In genomic region chr7:105531797-105532671, GRCh38 we compare ENCODE assay signal across 1 cellular context.
A peak's percentile ranks its signal among the peaks of the same experiment; 100 is the strongest.
TF ChIP-seq lines count a peak whose summit lies in the region.

RINT1 (plus strand) TSS chr7:105532201; CDS start chr7:105532316, 115 bp downstream.

TF ChIP-seq in HepG2, 621 proteins besides CTCF, POLR2A, EP300 and RAD21 (continued from another document and continues in another):
- TF ChIP-seq, protein P1, sequence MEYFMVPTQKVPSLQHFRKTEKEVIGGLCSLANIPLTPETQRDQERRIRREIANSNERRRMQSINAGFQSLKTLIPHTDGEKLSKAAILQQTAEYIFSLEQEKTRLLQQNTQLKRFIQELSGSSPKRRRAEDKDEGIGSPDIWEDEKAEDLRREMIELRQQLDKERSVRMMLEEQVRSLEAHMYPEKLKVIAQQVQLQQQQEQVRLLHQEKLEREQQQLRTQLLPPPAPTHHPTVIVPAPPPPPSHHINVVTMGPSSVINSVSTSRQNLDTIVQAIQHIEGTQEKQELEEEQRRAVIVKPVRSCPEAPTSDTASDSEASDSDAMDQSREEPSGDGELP (IDR thresholded peaks at IDR 0.05; ENCODE audit: borderline replicate concordance, low read depth) = peak; percentile 34; the same call in 1 of the 2 replicates
- TF ChIP-seq NBN (conservative IDR thresholded peaks at IDR 0.05) (no peak), ZBTB42 (CRISPR knock-in tag; IDR thresholded peaks at IDR 0.05) (no peak), SP1 (IDR thresholded peaks at IDR 0.05) (no peak), SP1 (CRISPR knock-in tag; IDR thresholded peaks at IDR 0.05) (peak; percentile 37; the same call in 1 of the 2 replicates), TGIF2 (CRISPR knock-in tag; IDR thresholded peaks at IDR 0.05) (peak; percentile 89), SYNCRIP (IDR thresholded peaks at IDR 0.05; ENCODE audit: insufficient read depth, low read depth, low read length) (no peak), RELA (CRISPR knock-in tag; IDR thresholded peaks at IDR 0.05) (peak; percentile 89), ZNF598 (CRISPR knock-in tag; IDR thresholded peaks at IDR 0.05; ENCODE audit: borderline replicate concordance) (peak; percentile 98), SATB2 (CRISPR knock-in tag; IDR thresholded peaks at IDR 0.05) (no peak), MXI1 (IDR thresholded peaks at IDR 0.05; ENCODE audit: borderline replicate concordance, low read depth, low read length) (peak; percentile 76; the same call in 1 of the 3 replicates), ZNF619 (CRISPR knock-in tag; IDR thresholded peaks at IDR 0.05) (peak; percentile 31; the same call in 1 of the 2 replicates), ZNF670 (CRISPR knock-in tag; IDR thresholded peaks at IDR 0.05; ENCODE audit: borderline replicate concordance) (peak; percentile 85), ZNF841 (CRISPR knock-in tag; IDR thresholded peaks at IDR 0.05; ENCODE audit: borderline replicate concordance) (no peak), ZNF263 (CRISPR knock-in tag; IDR thresholded peaks at IDR 0.05) (no peak), ZBTB3 (CRISPR knock-in tag; IDR thresholded peaks at IDR 0.05; ENCODE audit: borderline replicate concordance, low read depth) (peak; percentile 70; the same call in 1 of the 2 replicates), ZBTB7B (CRISPR knock-in tag; IDR thresholded peaks at IDR 0.05) (peak; percentile 38; the same call in 1 of the 2 replicates), HDAC1 (CRISPR knock-in tag; IDR thresholded peaks at IDR 0.05) (peak; percentile 88), HDAC6 (IDR thresholded peaks at IDR 0.05; ENCODE audit: low read depth, low read length) (no peak), THAP11 (CRISPR knock-in tag; IDR thresholded peaks at IDR 0.05) (peak; percentile 93), FLYWCH1 (CRISPR knock-in tag; IDR thresholded peaks at IDR 0.05) (no peak), DBP (CRISPR knock-in tag; IDR thresholded peaks at IDR 0.05; ENCODE audit: not compliant biosample characterization) (no peak), NR1H2 (CRISPR knock-in tag; IDR thresholded peaks at IDR 0.05; ENCODE audit: borderline replicate concordance, low read depth) (no peak), MIER2 (CRISPR knock-in tag; IDR thresholded peaks at IDR 0.05) (0 out of 2 replicates have a peak, but pooled peaks have one; percentile 28), ZNF513 (CRISPR knock-in tag; conservative IDR thresholded peaks at IDR 0.05) (no peak), TCF7 (IDR thresholded peaks at IDR 0.05; ENCODE audit: low read depth) (no peak), FOXK1 (CRISPR knock-in tag; IDR thresholded peaks at IDR 0.05; ENCODE audit: borderline replicate concordance, low read depth) (peak; percentile 73; the same call in 1 of the 2 replicates), NFYB (CRISPR knock-in tag; IDR thresholded peaks at IDR 0.05) (no peak; the same call in 1 of the 2 replicates), ZNF607 (CRISPR knock-in tag; IDR thresholded peaks at IDR 0.05; ENCODE audit: borderline replicate concordance) (0 out of 2 replicates have a peak, but pooled peaks have one; percentile 57), ZFP41 (CRISPR knock-in tag; IDR thresholded peaks at IDR 0.05; ENCODE audit: borderline replicate concordance) (no peak; the same call in 1 of the 2 replicates), YEATS4 (CRISPR knock-in tag; IDR thresholded peaks at IDR 0.05; ENCODE audit: borderline replicate concordance) (peak; percentile 91), ONECUT2 (CRISPR knock-in tag; IDR thresholded peaks at IDR 0.05) (no peak), RARA (CRISPR knock-in tag; IDR thresholded peaks at IDR 0.05) (peak; percentile 56; the same call in 1 of the 2 replicates), ZNF101 (CRISPR knock-in tag; IDR thresholded peaks at IDR 0.05; ENCODE audit: borderline replicate concordance, low read depth) (no peak), CBX1 (IDR thresholded peaks at IDR 0.05; ENCODE audit: low read depth) (peak; percentile 68), ZFP82 (CRISPR knock-in tag; IDR thresholded peaks at IDR 0.05; ENCODE audit: borderline replicate concordance) (no peak), RBM22 (optimal IDR thresholded peaks at IDR 0.05; ENCODE audit: low read length) (peak; percentile 54)
- TF ChIP-seq, protein P2, sequence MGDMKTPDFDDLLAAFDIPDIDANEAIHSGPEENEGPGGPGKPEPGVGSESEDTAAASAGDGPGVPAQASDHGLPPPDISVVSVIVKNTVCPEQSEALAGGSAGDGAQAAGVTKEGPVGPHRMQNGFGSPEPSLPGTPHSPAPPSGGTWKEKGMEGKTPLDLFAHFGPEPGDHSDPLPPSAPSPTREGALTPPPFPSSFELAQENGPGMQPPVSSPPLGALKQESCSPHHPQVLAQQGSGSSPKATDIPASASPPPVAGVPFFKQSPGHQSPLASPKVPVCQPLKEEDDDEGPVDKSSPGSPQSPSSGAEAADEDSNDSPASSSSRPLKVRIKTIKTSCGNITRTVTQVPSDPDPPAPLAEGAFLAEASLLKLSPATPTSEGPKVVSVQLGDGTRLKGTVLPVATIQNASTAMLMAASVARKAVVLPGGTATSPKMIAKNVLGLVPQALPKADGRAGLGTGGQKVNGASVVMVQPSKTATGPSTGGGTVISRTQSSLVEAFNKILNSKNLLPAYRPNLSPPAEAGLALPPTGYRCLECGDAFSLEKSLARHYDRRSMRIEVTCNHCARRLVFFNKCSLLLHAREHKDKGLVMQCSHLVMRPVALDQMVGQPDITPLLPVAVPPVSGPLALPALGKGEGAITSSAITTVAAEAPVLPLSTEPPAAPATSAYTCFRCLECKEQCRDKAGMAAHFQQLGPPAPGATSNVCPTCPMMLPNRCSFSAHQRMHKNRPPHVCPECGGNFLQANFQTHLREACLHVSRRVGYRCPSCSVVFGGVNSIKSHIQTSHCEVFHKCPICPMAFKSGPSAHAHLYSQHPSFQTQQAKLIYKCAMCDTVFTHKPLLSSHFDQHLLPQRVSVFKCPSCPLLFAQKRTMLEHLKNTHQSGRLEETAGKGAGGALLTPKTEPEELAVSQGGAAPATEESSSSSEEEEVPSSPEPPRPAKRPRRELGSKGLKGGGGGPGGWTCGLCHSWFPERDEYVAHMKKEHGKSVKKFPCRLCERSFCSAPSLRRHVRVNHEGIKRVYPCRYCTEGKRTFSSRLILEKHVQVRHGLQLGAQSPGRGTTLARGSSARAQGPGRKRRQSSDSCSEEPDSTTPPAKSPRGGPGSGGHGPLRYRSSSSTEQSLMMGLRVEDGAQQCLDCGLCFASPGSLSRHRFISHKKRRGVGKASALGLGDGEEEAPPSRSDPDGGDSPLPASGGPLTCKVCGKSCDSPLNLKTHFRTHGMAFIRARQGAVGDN (CRISPR knock-in tag; IDR thresholded peaks at IDR 0.05) = peak; percentile 91
- TF ChIP-seq, protein P3, sequence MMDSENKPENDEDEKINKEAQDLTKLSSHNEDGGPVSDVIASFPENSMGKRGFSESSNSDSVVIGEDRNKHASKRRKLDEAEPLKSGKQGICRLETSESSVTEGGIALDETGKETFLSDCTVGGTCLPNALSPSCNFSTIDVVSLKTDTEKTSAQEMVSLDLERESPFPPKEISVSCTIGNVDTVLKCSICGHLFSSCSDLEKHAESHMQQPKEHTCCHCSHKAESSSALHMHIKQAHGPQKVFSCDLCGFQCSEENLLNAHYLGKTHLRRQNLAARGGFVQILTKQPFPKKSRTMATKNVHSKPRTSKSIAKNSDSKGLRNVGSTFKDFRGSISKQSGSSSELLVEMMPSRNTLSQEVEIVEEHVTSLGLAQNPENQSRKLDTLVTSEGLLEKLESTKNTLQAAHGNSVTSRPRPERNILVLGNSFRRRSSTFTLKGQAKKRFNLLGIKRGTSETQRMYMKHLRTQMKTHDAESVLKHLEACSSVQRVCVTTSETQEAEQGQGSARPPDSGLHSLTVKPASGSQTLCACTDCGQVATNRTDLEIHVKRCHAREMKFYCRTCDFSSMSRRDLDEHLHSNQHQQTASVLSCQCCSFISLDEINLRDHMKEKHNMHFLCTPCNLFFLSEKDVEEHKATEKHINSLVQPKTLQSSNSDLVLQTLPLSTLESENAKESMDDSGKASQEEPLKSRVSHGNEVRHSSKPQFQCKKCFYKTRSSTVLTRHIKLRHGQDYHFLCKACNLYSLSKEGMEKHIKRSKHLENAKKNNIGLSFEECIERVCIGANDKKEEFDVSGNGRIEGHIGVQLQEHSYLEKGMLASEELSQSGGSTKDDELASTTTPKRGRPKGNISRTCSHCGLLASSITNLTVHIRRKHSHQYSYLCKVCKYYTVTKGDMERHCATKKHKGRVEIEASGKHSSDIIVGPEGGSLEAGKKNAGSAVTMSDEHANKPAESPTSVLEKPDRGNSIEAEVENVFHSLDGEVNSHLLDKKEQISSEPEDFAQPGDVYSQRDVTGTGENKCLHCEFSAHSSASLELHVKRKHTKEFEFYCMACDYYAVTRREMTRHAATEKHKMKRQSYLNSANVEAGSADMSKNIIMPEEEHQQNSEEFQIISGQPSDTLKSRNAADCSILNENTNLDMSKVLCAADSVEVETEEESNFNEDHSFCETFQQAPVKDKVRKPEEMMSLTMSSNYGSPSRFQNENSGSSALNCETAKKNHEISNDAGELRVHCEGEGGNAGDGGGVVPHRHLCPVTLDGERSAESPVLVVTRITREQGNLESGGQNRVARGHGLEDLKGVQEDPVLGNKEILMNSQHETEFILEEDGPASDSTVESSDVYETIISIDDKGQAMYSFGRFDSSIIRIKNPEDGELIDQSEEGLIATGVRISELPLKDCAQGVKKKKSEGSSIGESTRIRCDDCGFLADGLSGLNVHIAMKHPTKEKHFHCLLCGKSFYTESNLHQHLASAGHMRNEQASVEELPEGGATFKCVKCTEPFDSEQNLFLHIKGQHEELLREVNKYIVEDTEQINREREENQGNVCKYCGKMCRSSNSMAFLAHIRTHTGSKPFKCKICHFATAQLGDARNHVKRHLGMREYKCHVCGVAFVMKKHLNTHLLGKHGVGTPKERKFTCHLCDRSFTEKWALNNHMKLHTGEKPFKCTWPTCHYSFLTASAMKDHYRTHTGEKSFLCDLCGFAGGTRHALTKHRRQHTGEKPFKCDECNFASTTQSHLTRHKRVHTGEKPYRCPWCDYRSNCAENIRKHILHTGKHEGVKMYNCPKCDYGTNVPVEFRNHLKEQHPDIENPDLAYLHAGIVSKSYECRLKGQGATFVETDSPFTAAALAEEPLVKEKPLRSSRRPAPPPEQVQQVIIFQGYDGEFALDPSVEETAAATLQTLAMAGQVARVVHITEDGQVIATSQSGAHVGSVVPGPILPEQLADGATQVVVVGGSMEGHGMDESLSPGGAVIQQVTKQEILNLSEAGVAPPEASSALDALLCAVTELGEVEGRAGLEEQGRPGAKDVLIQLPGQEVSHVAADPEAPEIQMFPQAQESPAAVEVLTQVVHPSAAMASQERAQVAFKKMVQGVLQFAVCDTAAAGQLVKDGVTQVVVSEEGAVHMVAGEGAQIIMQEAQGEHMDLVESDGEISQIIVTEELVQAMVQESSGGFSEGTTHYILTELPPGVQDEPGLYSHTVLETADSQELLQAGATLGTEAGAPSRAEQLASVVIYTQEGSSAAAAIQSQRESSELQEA (CRISPR knock-in tag; IDR thresholded peaks at IDR 0.05; ENCODE audit: not compliant biosample characterization) = peak; percentile 84
- TF ChIP-seq, protein P4, sequence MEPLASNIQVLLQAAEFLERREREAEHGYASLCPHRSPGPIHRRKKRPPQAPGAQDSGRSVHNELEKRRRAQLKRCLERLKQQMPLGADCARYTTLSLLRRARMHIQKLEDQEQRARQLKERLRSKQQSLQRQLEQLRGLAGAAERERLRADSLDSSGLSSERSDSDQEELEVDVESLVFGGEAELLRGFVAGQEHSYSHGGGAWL (CRISPR knock-in tag; IDR thresholded peaks at IDR 0.05) = peak; percentile 97
- TF ChIP-seq, protein P5, sequence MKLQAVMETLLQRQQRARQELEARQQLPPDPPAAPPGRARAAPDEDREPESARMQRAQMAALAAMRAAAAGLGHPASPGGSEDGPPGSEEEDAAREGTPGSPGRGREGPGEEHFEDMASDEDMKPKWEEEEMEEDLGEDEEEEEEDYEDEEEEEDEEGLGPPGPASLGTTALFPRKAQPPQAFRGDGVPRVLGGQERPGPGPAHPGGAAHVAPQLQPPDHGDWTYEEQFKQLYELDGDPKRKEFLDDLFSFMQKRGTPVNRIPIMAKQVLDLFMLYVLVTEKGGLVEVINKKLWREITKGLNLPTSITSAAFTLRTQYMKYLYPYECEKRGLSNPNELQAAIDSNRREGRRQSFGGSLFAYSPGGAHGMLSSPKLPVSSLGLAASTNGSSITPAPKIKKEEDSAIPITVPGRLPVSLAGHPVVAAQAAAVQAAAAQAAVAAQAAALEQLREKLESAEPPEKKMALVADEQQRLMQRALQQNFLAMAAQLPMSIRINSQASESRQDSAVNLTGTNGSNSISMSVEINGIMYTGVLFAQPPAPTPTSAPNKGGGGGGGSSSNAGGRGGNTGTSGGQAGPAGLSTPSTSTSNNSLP (IDR thresholded peaks at IDR 0.05; ENCODE audit: low read depth, low read length) = peak; percentile 54; the same call in 1 of the 2 replicates
- TF ChIP-seq, protein P6, sequence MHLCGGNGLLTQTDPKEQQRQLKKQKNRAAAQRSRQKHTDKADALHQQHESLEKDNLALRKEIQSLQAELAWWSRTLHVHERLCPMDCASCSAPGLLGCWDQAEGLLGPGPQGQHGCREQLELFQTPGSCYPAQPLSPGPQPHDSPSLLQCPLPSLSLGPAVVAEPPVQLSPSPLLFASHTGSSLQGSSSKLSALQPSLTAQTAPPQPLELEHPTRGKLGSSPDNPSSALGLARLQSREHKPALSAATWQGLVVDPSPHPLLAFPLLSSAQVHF (CRISPR knock-in tag; IDR thresholded peaks at IDR 0.05) = 0 out of 2 replicates have a peak, but pooled peaks have one; percentile 78
- TF ChIP-seq, protein P7, sequence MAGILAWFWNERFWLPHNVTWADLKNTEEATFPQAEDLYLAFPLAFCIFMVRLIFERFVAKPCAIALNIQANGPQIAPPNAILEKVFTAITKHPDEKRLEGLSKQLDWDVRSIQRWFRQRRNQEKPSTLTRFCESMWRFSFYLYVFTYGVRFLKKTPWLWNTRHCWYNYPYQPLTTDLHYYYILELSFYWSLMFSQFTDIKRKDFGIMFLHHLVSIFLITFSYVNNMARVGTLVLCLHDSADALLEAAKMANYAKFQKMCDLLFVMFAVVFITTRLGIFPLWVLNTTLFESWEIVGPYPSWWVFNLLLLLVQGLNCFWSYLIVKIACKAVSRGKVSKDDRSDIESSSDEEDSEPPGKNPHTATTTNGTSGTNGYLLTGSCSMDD (CRISPR knock-in tag; IDR thresholded peaks at IDR 0.05) = no peak
